In the genomic region with DNA sequence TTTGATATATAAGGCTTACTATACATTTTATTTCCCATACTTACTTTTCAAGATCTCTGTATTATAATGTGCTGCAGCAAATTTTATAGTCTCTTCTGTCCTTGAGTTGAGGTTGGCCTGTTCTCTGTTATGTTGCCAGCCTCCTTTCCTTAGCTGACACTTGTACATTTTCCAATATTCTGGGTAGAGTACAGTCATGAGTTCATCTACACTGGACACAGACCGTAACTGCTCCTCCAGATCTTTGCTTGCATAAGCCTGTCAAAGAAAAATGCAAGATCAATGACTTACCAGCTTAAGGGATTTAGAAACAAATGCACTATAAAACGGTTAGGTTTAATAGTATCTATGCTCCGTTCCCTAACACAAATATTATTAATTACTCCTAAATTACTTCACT, we compare ENCODE assay signal across 22 cellular contexts.
"Had no signal": no experiment of that assay in that cellular context is flagged by ENCODE, and none has a peak within 500 bp of the region (broad histone marks: within the 10 kb centered on the region; RNA-seq: fewer than 3 reads in every experiment).

No MANE protein-coding gene starts in this region.

- DNase-seq: cerebellar nuclear complex; dermis blood vessel endothelial cell; endodermal cell; erythroblast; heart left ventricle; hippocampal formation; kidney glomerular epithelial cell; mammary epithelial cell; mucosa of descending colon; natural killer cell; nucleus accumbens; pancreas; right lobe of liver; spleen; stimulated activated CD4-positive, alpha-beta T cell treated with anti-CD3 and anti-CD28 coated beads, Interleukin-15, amount 100 ng/mL, for 24 hours; stimulated activated CD4-positive, alpha-beta T cell treated with anti-CD3 and anti-CD28 coated beads, Interleukin-1b, Interleukin-23, amount 100 ng/mL, for 48 hours; stimulated activated CD4-positive, alpha-beta T cell treated with anti-CD3 and anti-CD28 coated beads, Interleukin-4, amount 100 ng/mL, for 24 hours; stimulated activated naive CD8-positive, alpha-beta T cell treated with anti-CD3 and anti-CD28 coated beads, Interleukin-15, amount 100 ng/mL, for 72 hours; testis; upper lobe of right lung had no signal

- H3K27ac ChIP-seq: heart left ventricle, pancreas, right lobe of liver, spleen, testis, tibial nerve, upper lobe of right lung had no signal

- H3K27me3 ChIP-seq: heart left ventricle, pancreas, right lobe of liver, spleen, testis, tibial nerve, upper lobe of right lung had no signal

- H3K36me3 ChIP-seq: heart left ventricle, pancreas, right lobe of liver, spleen, tibial nerve, upper lobe of right lung had no signal

- H3K4me3 ChIP-seq: heart left ventricle, mucosa of descending colon, pancreas, right lobe of liver, spleen, testis, tibial nerve, upper lobe of right lung had no signal

- ATAC-seq: heart left ventricle; mucosa of descending colon; natural killer cell; pancreas; right lobe of liver; stimulated activated memory B cell treated with anti-CD40 and anti-IgM and Interleukin-4, amounts not matched to agents 10 μg/mL and 1 μg/mL and 100 μg/mL, for 72 hours; stimulated activated naive CD8-positive, alpha-beta T cell treated with anti-CD3 and anti-CD28 coated beads, Interleukin-15, amount 100 ng/mL, for 72 hours; upper lobe of right lung had no signal

- H3K4me1 ChIP-seq: pancreas, right lobe of liver, spleen, testis had no signal

- H3K9me3 ChIP-seq: heart left ventricle, mucosa of descending colon, pancreas, right lobe of liver, spleen, testis, tibial nerve, upper lobe of right lung had no signal
